Comparison of ENCODE assay signal across 11 cellular contexts in genomic region chr5:151023651-151024050, GRCh38. TPM values are rescaled to one million over a fixed set of nuclear protein-coding genes. Genes with fewer than 3 reads are reported as not detected.
DNase-seq lines count a peak whose midpoint lies in the region; ATAC-seq and TF ChIP-seq lines count a peak whose summit lies in the region.
"Had no signal": no experiment of that assay in that cellular context is flagged by ENCODE, and none has a peak within 500 bp of the region (broad histone marks: within the 10 kb centered on the region; RNA-seq: fewer than 3 reads in every experiment).

No MANE protein-coding gene starts in this region.

- H3K27ac ChIP-seq in epithelial cell of prostate (peak overlapping the region; percentile 95), lower lobe of right lung (peak overlapping the region; percentile 93), tibial artery (peak overlapping the region; percentile 83 to 96)

- peak; percentile 36 for DNase-seq in OCI-M1 (lab: John Stamatoyannopoulos, UW)
- DNase-seq in epithelial cell of prostate (ENCODE audit: low read depth, low spot score), result peak; percentile 64
- DNase-seq in lower lobe of right lung, result peak; percentile 68
- DNase-seq in tibial artery, result peak; percentile 85 to 93
- DNase-seq in GM20000 (ENCODE audit: low spot score), result no peak
- no peak for DNase-seq in MV-4-11 (lab: John Stamatoyannopoulos, UW)
- no peak for DNase-seq in DMS153 treated with DMSO at 0.1 percent for 48 hours (lab: John Stamatoyannopoulos, UW; ENCODE audit: unreplicated experiment)
- DNase-seq: activated CD8-positive, alpha-beta memory T cell treated with anti-CD3 and anti-CD28 coated beads, Interleukin-2, amount 10 ng/mL, durations not matched to agents 7 days and 5 days; NCI-H1694; stimulated activated CD4-positive, alpha-beta T cell treated with anti-CD3 and anti-CD28 coated beads, Interleukin-4, amount 100 ng/mL, for 1 hour had no signal

- intact Hi-C loops in lower lobe of right lung (cut with DNase I) (no loop called here), tibial artery (cut with DNase I; ENCODE audit: low total_unique reads) (no loop called here)

- ATAC-seq in lower lobe of right lung (peak; percentile 1 to 13), GM18909 (IDR thresholded peaks at IDR 0.05; ENCODE audit: poor library complexity, unreplicated experiment) (no peak)
- ATAC-seq: activated CD8-positive, alpha-beta memory T cell treated with anti-CD3 and anti-CD28 coated beads, Interleukin-2, amount 10 ng/mL, durations not matched to agents 7 days and 5 days had no signal

- H3K4me3 ChIP-seq in lower lobe of right lung (peak overlapping the region; percentile 89), tibial artery (peak overlapping the region; percentile 67 to 95)

- H3K9me3 ChIP-seq in lower lobe of right lung (no peaks in the 10 kb centered on the region), tibial artery (no peaks in the 10 kb centered on the region)

- peaks cover 77% of the 10 kb centered on the region for H3K4me1 ChIP-seq in lower lobe of right lung
- H3K4me1 ChIP-seq in tibial artery, result peaks cover 0 to 79% (median 55%) of the 10 kb centered on the region in 4 donors

- TF ChIP-seq CTCF in lower lobe of right lung (IDR thresholded peaks at IDR 0.05) (no peak), tibial artery (IDR thresholded peaks at IDR 0.05) (no peak), GM20000 (IDR thresholded peaks at IDR 0.05; ENCODE audit: extremely low read depth, missing control alignments) (no peak)

- H3K36me3 ChIP-seq in lower lobe of right lung, result peaks cover 61% of the 10 kb centered on the region
- H3K36me3 ChIP-seq in tibial artery, result peaks cover 22 to 76% (median 39%) of the 10 kb centered on the region in 3 donors

- no peaks in the 10 kb centered on the region for H3K27me3 ChIP-seq in lower lobe of right lung (ENCODE audit: low read depth)
- no peaks in the 10 kb centered on the region for H3K27me3 ChIP-seq in tibial artery

RNA-seq across cellular contexts. Expression of gene GPX3, which starts 3.3 kb away (rescaled TPM):
- 855 TPM for total RNA-seq in lower lobe of right lung
- total RNA-seq: activated CD8-positive, alpha-beta memory T cell treated with anti-CD3 and anti-CD28 coated beads, Interleukin-2, amount 10 ng/mL, durations not matched to agents 7 days and 5 days had no signal

RNA-seq across cellular contexts. Expression of gene TNIP1, which starts 57.2 kb away (rescaled TPM):
- 99.6 TPM for total RNA-seq in lower lobe of right lung

Comparison
In these comparisons a context has a peak if more than half of its experiments do, and no peak if none do; other contexts are left out.
1. DNase-seq: peak in OCI-M1 (single experiment), epithelial cell of prostate (single experiment), lower lobe of right lung (single experiment) and tibial artery (2 of 2); none in GM20000 (single experiment), MV-4-11 (single experiment) and DMS153 treated with DMSO at 0.1 percent for 48 hours (single experiment).
2. Peak in every context shown above with its lines, with median percentiles within 50 percentile points of each other: H3K27ac ChIP-seq.